ENCODE assay signal across 8 cellular contexts in the genomic region with DNA sequence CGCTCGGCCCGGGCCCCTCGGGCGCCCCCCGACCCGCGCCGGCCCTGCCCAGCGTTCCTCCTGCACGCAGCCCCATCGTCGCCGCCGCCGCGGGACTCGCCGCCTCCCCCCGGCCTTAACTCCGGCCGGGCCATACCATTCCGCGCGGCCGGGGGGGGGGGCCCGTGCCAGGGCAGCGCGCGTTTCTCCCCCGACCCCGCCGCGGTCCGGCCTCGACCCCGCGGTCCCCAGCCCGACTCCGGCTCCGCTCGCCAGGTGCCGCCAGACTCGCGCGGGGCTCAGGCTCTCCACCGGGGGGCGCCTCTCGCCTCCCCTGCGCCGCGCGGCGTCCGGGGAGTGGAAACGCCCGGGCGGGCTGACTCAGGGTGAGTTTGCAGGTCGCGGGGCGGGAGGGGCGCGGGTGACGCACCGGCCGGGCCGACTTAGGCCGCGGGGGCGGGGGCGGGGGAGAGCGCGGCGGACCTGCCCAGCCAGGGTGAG. TPM values are rescaled to one million over a fixed set of nuclear protein-coding genes. Genes with fewer than 3 reads are reported as not detected.
A peak's percentile ranks its signal among the peaks of the same experiment; 100 is the strongest.
DNase-seq lines count a peak whose midpoint lies in the region; ATAC-seq, FAIRE-seq and TF ChIP-seq lines count a peak whose summit lies in the region.

Gene SRXN1, minus strand, starts transcription at position 91 of the 480 bp plus-strand sequence. Its CDS starts 15 bp downstream, at position 76.

- peak; percentile 97 for DNase-seq in GM10266 (ENCODE audit: extremely low spot score)
- DNase-seq in H54 (ENCODE audit: insufficient read length, low spot score), result peak; percentile 96
- DNase-seq in MG63, result peak; percentile 90
- DNase-seq in T1000 (lab: John Stamatoyannopoulos, UW), result peak; percentile 47
- DNase-seq in astrocyte of the hippocampus (ENCODE audit: low read depth, low spot score), result peak; percentile 97
- DNase-seq in hypothalamus (lab: John Stamatoyannopoulos, UW), result peak in 49 of 51 donors; percentile 21 to 86 (median 69)
- peak; percentile 92 for DNase-seq in sciatic nerve (ENCODE audit: low spot score)
- DNase-seq in NCI-H187 treated with DMSO at 0.1 percent for 48 hours (lab: John Stamatoyannopoulos, UW), result no peak

- no peaks in the 10 kb centered on the region for H3K9me3 ChIP-seq in MG63

- H3K36me3 ChIP-seq in MG63, result peaks cover 18% of the 10 kb centered on the region

- intact Hi-C loops in sciatic nerve (cut with DNase I), result no loop called here

- peak; percentile 88 for TF ChIP-seq POLR2A in H54 (IDR thresholded peaks at IDR 0.05; ENCODE audit: low read depth, low read length)

- H3K4me3 ChIP-seq in MG63, result peak within 1 kb of the TSS; percentile 76

- no peaks in the 10 kb centered on the region for H3K27me3 ChIP-seq in MG63

- FAIRE-seq in H54 (lab: Jason Lieb, UNC), result no peak

- peak; percentile 88 for TF ChIP-seq CTCF in GM10266 (IDR thresholded peaks at IDR 0.05; ENCODE audit: control insufficient read depth, insufficient read depth, low read depth, missing control alignments)

- ATAC-seq in sciatic nerve, result peak; percentile 95

RNA-seq across cellular contexts. Expression of gene SRXN1, which starts in this region (rescaled TPM):
- total RNA-seq in MG63 (2014; rRNA removed; shearing (Covaris generic); ENCODE audit: low replicate concordance), result 57.8 and 80.0 TPM in 2 replicates
- 15.4 TPM for total RNA-seq in sciatic nerve
